8 cellular contexts compared by ENCODE assay signal in the genomic region with DNA sequence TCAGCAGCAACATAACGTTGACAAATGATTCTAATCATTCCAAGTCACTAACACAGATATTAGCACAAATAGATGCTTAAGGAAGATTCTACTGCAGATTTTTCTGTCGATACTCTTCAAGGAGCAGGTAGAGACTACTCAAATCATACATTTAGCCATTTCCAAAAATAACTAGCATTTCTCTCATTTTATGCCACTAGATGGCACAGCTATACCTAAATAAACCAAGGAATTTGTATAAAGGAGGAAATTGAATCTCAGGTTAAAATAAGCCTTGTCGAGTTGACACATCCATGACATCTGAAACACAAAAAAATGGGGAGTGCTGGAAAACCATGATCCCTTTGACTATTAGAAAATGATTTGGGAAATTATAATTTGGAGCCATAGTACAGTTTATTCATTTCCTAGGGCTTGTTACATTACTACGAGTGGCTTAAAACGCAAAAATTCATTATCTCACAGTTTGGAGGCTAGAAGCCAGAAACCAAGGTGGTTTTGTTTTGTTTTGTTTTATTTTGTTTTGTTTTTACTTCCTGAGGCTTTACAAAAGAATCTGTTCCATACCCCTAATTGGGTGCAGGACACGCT. TPM values are rescaled to one million over a fixed set of nuclear protein-coding genes. Genes with fewer than 3 reads are reported as not detected.
DNase-seq lines count a peak whose midpoint lies in the region; ATAC-seq and TF ChIP-seq lines count a peak whose summit lies in the region.

No MANE protein-coding gene starts in this region.

- peak overlapping the region; percentile 21 for H2AFZ ChIP-seq in ACC112 (ENCODE audit: low read length, unreplicated experiment)

- H3K9me3 ChIP-seq in right lobe of liver, result no peaks in the 10 kb centered on the region

- WGBS in right lobe of liver (ENCODE audit: insufficient coverage, low coverage, low lambda C conversion rate, missing lambda C conversion rate), result 51% methylated on average over 6 of the region's 6 CpGs

- DNase-seq in NCI-H2227 (lab: John Stamatoyannopoulos, UW; ENCODE audit: unreplicated experiment) (peak; percentile 65), brain microvascular endothelial cell (no peak), right lobe of liver (no peak)
- no peak for DNase-seq in stimulated activated CD4-positive, alpha-beta T cell treated with anti-CD3 and anti-CD28 coated beads, Interleukin-4, amount 100 ng/mL, for 1 hour
- DNase-seq in activated naive CD4-positive, alpha-beta T cell treated with Interleukin-2 at 50 U/mL for 16 hours, result no peak

- TF ChIP-seq CTCF in brain microvascular endothelial cell (IDR thresholded peaks at IDR 0.05; ENCODE audit: low read depth, low read length, missing control alignments) (peak; percentile 41), right lobe of liver (IDR thresholded peaks at IDR 0.05) (peak; percentile 56 to 62 (median 60))

- TF ChIP-seq POLR2A in right lobe of liver (IDR thresholded peaks at IDR 0.05), result no peak

- ATAC-seq in GM18499 (IDR thresholded peaks at IDR 0.05; ENCODE audit: insufficient read depth, unreplicated experiment), result peak; percentile 50
- ATAC-seq in right lobe of liver, result peak; percentile 61 to 77 (median 64)
- ATAC-seq in HG02678 (IDR thresholded peaks at IDR 0.05; ENCODE audit: unreplicated experiment), result no peak

- H3K4me3 ChIP-seq in ACC112 (ENCODE audit: low read depth, low read length), result no peak overlapping the region
- H3K4me3 ChIP-seq in brain microvascular endothelial cell (ENCODE audit: low read depth, low read length), result no peak overlapping the region
- no peak overlapping the region for H3K4me3 ChIP-seq in right lobe of liver

- H3K36me3 ChIP-seq in ACC112 (ENCODE audit: insufficient read depth, low read length) (no peaks in the 10 kb centered on the region), brain microvascular endothelial cell (replicated peaks) (no peaks in the 10 kb centered on the region), right lobe of liver (no peaks in the 10 kb centered on the region)

- no peaks in the 10 kb centered on the region for H3K4me1 ChIP-seq in ACC112 (ENCODE audit: control insufficient read depth, insufficient read depth, low read length, unreplicated experiment)
- peaks cover 0 to 11% (median 5%) of the 10 kb centered on the region in 4 donors for H3K4me1 ChIP-seq in right lobe of liver

- in situ Hi-C loops in brain microvascular endothelial cell (cut with HindIII; ENCODE audit: low pct_ligation_motif_present, low sequenced_read_pairs), result no loop called here

- no peak overlapping the region for H3K27ac ChIP-seq in ACC112 (ENCODE audit: low read depth, low read length)
- no peak overlapping the region for H3K27ac ChIP-seq in brain microvascular endothelial cell
- H3K27ac ChIP-seq in right lobe of liver, result no peak overlapping the region

- no peaks in the 10 kb centered on the region for H3K79me2 ChIP-seq in ACC112 (ENCODE audit: control insufficient read depth, insufficient read depth, low read length, unreplicated experiment)

- intact Hi-C loops in right lobe of liver (cut with DNase I), result loop anchor here in 1 of 2 donors (10.0 kb wide), 1 partner anchor 352 kb away; no protein-coding TSS in a partner anchor

- H3K27me3 ChIP-seq in ACC112 (ENCODE audit: insufficient read depth, low read length) (0 out of 2 replicates have a peak, but pooled peaks cover 4% of the 10 kb centered on the region), brain microvascular endothelial cell (replicated peaks) (no peaks in the 10 kb centered on the region), right lobe of liver (no peaks in the 10 kb centered on the region)

RNA-seq across cellular contexts. Expression of a gene that starts 59.5 kb away (rescaled TPM):
- 1 to 10 TPM in 1 of 6 experiments, under 1 TPM in 1, not detected in 4; 0.31 to 1.2 TPM for total RNA-seq in right lobe of liver
